In the genomic region with DNA sequence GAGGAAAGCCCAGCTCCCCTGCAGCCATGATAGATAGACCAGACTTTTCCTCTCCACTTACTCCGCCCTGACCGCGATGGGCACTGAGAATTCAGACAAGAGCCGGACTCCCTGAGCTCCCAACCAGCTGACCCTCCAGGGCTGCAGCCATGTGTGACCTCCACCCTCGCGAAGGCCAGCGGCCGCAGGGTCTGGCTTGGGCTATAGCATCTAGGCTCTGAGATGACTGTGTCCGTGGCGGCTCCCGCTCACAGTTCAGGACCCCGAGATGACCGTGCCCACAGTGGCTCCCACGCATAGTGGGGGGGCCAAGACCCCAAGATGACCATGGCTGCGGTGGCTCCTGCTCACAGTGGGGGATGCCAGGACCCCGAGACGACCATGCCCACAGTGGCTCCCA, we compare ENCODE assay signal across 18 cellular contexts.
"Had no signal": no experiment of that assay in that cellular context is flagged by ENCODE, and none has a peak within 500 bp of the region (broad histone marks: within the 10 kb centered on the region; RNA-seq: fewer than 3 reads in every experiment).

No MANE protein-coding gene starts in this region.

- H3K36me3 Mint-ChIP-seq: naive B cell had no signal

- H3K27ac ChIP-seq: gastrocnemius medialis, tibial artery had no signal

- H3K27ac Mint-ChIP-seq: activated CD4-positive, alpha-beta T cell treated with anti-CD3 and anti-CD28 coated beads, Interleukin-2, amount 10 ng/mL, durations not matched to agents 24 days and 14 days had no signal

- H3K4me3 ChIP-seq: ascending aorta, coronary artery, gastrocnemius medialis, heart left ventricle, mucosa of descending colon, tibial artery had no signal

- H3K27me3 ChIP-seq: ascending aorta, heart left ventricle had no signal

- DNase-seq: activated CD4-positive, alpha-beta T cell treated with anti-CD3 and anti-CD28 coated beads, Interleukin-2, amount 10 ng/mL, durations not matched to agents 24 days and 14 days; activated CD4-positive, CD25-positive, alpha-beta regulatory T cell; activated CD8-positive, alpha-beta memory T cell treated with anti-CD3 and anti-CD28 coated beads for 24 hours; gastrocnemius medialis; heart left ventricle; kidney glomerular epithelial cell; left ventricle myocardium superior; mesenchymal stem cell; mucosa of descending colon; naive B cell; nucleus accumbens; stimulated activated naive CD4-positive, alpha-beta T cell treated with Interleukin-2 at 50 U/mL for 16 hours; substantia nigra; SW 1271; tibial artery had no signal

- H3K4me3 Mint-ChIP-seq: activated CD4-positive, alpha-beta T cell treated with anti-CD3 and anti-CD28 coated beads, Interleukin-2, amount 10 ng/mL, durations not matched to agents 24 days and 14 days; naive B cell had no signal

- ATAC-seq: esophagus mucosa, gastrocnemius medialis, heart left ventricle, left ventricle myocardium superior, mucosa of descending colon had no signal

- H3K27me3 Mint-ChIP-seq: activated CD4-positive, alpha-beta T cell treated with anti-CD3 and anti-CD28 coated beads, Interleukin-2, amount 10 ng/mL, durations not matched to agents 24 days and 14 days; naive B cell had no signal

- H3K9me3 Mint-ChIP-seq: activated CD4-positive, alpha-beta T cell treated with anti-CD3 and anti-CD28 coated beads, Interleukin-2, amount 10 ng/mL, durations not matched to agents 24 days and 14 days; naive B cell had no signal

- H3K36me3 ChIP-seq: ascending aorta, gastrocnemius medialis, heart left ventricle, tibial artery had no signal

- H3K4me1 ChIP-seq: gastrocnemius medialis, tibial artery had no signal

- H3K9me3 ChIP-seq: ascending aorta, gastrocnemius medialis, heart left ventricle, mucosa of descending colon, tibial artery had no signal
